Comparison of ENCODE assay signal across 1 cellular context in the genomic region with DNA sequence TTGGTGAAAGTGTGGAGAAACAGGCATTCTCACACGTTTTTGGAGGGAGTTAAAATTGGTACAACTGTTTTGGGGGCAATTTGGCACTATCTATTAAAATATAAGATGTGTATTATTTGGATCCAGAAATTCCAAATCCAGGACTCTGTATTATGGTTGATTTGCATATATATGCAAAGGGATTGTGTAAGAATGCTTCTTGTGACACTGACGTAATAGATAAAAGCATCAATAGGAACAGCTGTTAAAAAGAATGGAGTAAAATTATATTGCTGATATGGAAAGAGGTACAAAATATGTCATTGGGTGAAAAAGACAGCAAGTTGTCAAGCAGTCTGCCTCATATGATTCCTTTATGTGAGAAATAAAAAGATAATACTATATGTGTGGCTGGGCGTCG.
TF ChIP-seq lines count a peak whose summit lies in the region.

No MANE protein-coding gene starts in this region.

TF ChIP-seq in IMR-90, 13 proteins besides CTCF, POLR2A, EP300 and RAD21:
- TF ChIP-seq MAZ (IDR thresholded peaks at IDR 0.05; ENCODE audit: borderline replicate concordance, low read depth, low read length) (no peak), SMC3 (IDR thresholded peaks at IDR 0.05; ENCODE audit: low read depth, low read length) (no peak), RCOR1 (IDR thresholded peaks at IDR 0.05; ENCODE audit: insufficient replicate concordance, low read length) (no peak), NFE2L2 (IDR thresholded peaks at IDR 0.05; ENCODE audit: low read depth, low read length) (no peak), CEBPB (IDR thresholded peaks at IDR 0.05; ENCODE audit: low read depth, low read length) (peak; percentile 57)
- TF ChIP-seq, protein P1, sequence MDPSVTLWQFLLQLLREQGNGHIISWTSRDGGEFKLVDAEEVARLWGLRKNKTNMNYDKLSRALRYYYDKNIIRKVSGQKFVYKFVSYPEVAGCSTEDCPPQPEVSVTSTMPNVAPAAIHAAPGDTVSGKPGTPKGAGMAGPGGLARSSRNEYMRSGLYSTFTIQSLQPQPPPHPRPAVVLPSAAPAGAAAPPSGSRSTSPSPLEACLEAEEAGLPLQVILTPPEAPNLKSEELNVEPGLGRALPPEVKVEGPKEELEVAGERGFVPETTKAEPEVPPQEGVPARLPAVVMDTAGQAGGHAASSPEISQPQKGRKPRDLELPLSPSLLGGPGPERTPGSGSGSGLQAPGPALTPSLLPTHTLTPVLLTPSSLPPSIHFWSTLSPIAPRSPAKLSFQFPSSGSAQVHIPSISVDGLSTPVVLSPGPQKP (IDR thresholded peaks at IDR 0.05; ENCODE audit: borderline replicate concordance, low read depth, low read length), result no peak
